In the genomic region with DNA sequence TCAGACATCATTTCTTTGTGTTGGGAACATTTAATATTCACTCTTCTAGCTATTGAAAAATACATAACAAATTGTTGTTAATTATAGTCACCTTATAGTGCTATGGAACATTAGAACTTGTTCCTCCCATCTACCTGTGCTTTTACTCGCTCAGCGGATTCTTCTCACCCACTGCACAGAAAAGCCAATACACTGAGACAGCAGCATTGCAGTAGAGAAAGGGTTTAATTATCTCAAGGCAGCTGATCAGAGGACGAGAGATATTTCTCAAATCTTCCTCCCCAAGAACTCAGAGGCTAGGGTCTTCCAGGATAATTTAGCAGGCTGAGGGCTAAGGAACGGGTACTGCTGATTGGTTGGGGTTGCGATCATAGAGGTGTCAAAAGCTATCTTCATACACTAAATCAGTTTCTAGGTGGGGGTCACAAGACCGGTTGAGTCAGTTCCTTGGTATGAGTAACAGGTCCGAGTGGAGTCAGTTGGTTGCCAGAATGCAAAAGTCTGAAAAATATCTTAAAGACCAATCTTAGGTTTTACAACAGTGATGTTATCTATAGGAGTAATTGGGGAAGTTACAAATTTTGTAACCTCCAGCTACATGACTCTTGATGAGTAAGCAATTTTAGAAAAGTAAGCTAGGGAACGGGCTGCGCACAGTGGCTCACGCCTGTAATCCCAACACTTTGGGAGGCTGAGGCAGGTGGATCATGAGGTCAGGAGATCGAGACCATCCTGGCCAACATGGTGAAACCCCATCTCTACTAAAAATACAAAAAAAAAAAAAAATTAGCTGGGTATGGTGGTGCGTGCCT, we compare ENCODE assay signal across 14 cellular contexts.
"Had no signal": no experiment of that assay in that cellular context is flagged by ENCODE, and none has a peak within 500 bp of the region (broad histone marks: within the 10 kb centered on the region; RNA-seq: fewer than 3 reads in every experiment).

No MANE protein-coding gene starts in this region.

- DNase-seq: amniotic stem cell; effector memory CD8-positive, alpha-beta T cell; erythroblast; hypothalamus; kidney glomerular epithelial cell; small intestine; tibial artery had no signal

- H3K36me3 ChIP-seq: right atrium auricular region, vagina had no signal

- H3K27ac ChIP-seq: right atrium auricular region, tibial artery, vagina had no signal

- H3K27ac Mint-ChIP-seq: activated naive CD4-positive, alpha-beta T cell treated with anti-CD3 and anti-CD28 coated beads, Interleukin-2, amount 50 U/mL, for 72 hours; brain; effector memory CD8-positive, alpha-beta T cell; mesothelial cell of epicardium had no signal

- H3K4me1 Mint-ChIP-seq: brain had no signal

- FAIRE-seq: small intestine had no signal

- H3K4me1 ChIP-seq: tibial artery, vagina had no signal

- H3K27me3 ChIP-seq: right atrium auricular region, tibial artery, vagina had no signal

- H3K4me3 ChIP-seq: right atrium auricular region, tibial artery, vagina had no signal

- H3K9me3 Mint-ChIP-seq: central memory CD8-positive, alpha-beta T cell had no signal

- H3K4me3 Mint-ChIP-seq: brain; central memory CD8-positive, alpha-beta T cell; effector memory CD8-positive, alpha-beta T cell; mesothelial cell of epicardium had no signal

- ATAC-seq: activated CD4-positive, CD25-positive, alpha-beta regulatory T cell treated with anti-CD3 and anti-CD28 coated beads, Interleukin-2, amount 50 U/mL, for 24 hours; activated naive CD4-positive, alpha-beta T cell treated with anti-CD3 and anti-CD28 coated beads, Interleukin-2, amount 50 U/mL, for 72 hours; effector memory CD8-positive, alpha-beta T cell had no signal

- H3K27me3 Mint-ChIP-seq: brain; central memory CD8-positive, alpha-beta T cell; effector memory CD8-positive, alpha-beta T cell had no signal
